Comparison of ENCODE assay signal across 19 cellular contexts in the genomic region with DNA sequence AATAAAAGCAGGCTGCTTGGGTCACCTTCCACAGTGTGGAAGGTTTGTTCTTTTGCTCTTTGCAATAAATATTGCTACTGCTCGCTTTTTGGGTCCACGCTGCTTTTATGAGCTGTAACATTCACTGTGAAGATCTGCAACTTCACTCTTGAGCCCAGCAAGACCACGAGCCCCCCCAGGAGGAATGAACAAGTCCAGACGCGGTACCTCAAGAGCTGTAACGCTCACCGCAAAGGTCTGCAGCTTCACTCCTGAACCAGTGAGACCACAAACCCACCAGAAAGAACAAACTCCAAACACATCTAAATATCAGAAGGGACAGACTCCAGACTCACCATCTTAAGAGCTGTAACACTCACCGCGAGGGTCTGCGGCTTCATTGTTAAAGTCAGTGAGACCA. TPM values are rescaled to one million over a fixed set of nuclear protein-coding genes. Genes with fewer than 3 reads are reported as not detected.
DNase-seq lines count a peak whose midpoint lies in the region; ATAC-seq, FAIRE-seq and TF ChIP-seq lines count a peak whose summit lies in the region.
"Had no signal": no experiment of that assay in that cellular context is flagged by ENCODE, and none has a peak within 500 bp of the region (broad histone marks: within the 10 kb centered on the region; RNA-seq: fewer than 3 reads in every experiment).

No MANE protein-coding gene starts in this region.

- peaks cover 18% of the 10 kb centered on the region for H3K9me3 Mint-ChIP-seq in WTC11
- H3K9me3 Mint-ChIP-seq in glutamatergic neuron (ENCODE audit: unreplicated experiment): peaks cover 11% of the 10 kb centered on the region
- no peaks in the 10 kb centered on the region for H3K9me3 Mint-ChIP-seq in natural killer cell treated with Interleukin-12 subunit alpha and Interleukin-12 subunit beta and Interleukin-15 and Interleukin-18, amount 100 ng/mL, for 72 hours
- H3K9me3 Mint-ChIP-seq in osteocyte (ENCODE audit: unreplicated experiment): no peaks in the 10 kb centered on the region
- H3K9me3 Mint-ChIP-seq: CD4-positive, alpha-beta T cell had no signal

- peak overlapping the region; percentile 85; the same call in 1 of the 2 replicates for H3K27ac Mint-ChIP-seq in WTC11
- H3K27ac Mint-ChIP-seq in glutamatergic neuron (ENCODE audit: unreplicated experiment): no peak overlapping the region
- no peak overlapping the region for H3K27ac Mint-ChIP-seq in natural killer cell treated with Interleukin-12 subunit alpha and Interleukin-12 subunit beta and Interleukin-15 and Interleukin-18, amount 100 ng/mL, for 72 hours
- H3K27ac Mint-ChIP-seq in osteocyte (ENCODE audit: unreplicated experiment): no peak overlapping the region
- H3K27ac Mint-ChIP-seq: CD4-positive, alpha-beta T cell; H9 had no signal

- H3K4me3 Mint-ChIP-seq in WTC11 (no peak overlapping the region), glutamatergic neuron (ENCODE audit: unreplicated experiment) (peak overlapping the region; percentile 15), osteocyte (ENCODE audit: unreplicated experiment) (no peak overlapping the region)
- H3K4me3 Mint-ChIP-seq in natural killer cell treated with Interleukin-12 subunit alpha and Interleukin-12 subunit beta and Interleukin-15 and Interleukin-18, amount 100 ng/mL, for 72 hours: peak overlapping the region; percentile 25

- H3K36me3 Mint-ChIP-seq in WTC11 (peaks cover 21% of the 10 kb centered on the region), glutamatergic neuron (ENCODE audit: unreplicated experiment) (peaks cover 5% of the 10 kb centered on the region), osteocyte (ENCODE audit: unreplicated experiment) (no peaks in the 10 kb centered on the region)
- no peaks in the 10 kb centered on the region for H3K36me3 Mint-ChIP-seq in natural killer cell treated with Interleukin-12 subunit alpha and Interleukin-12 subunit beta and Interleukin-15 and Interleukin-18, amount 100 ng/mL, for 72 hours

- H3K4me1 Mint-ChIP-seq in WTC11: peaks cover 10% of the 10 kb centered on the region; the same call in 1 of the 2 replicates
- H3K4me1 Mint-ChIP-seq in glutamatergic neuron (ENCODE audit: low read depth, unreplicated experiment): peaks cover 2% of the 10 kb centered on the region
- H3K4me1 Mint-ChIP-seq in natural killer cell treated with Interleukin-12 subunit alpha and Interleukin-12 subunit beta and Interleukin-15 and Interleukin-18, amount 100 ng/mL, for 72 hours (ENCODE audit: low read depth in 2 of 2): peaks cover 5 to 6% of the 10 kb centered on the region in 2 donors
- H3K4me1 Mint-ChIP-seq in osteocyte (ENCODE audit: unreplicated experiment): no peaks in the 10 kb centered on the region

- FAIRE-seq in D721Med (lab: Jason Lieb, UNC): no peak
- FAIRE-seq: A204.1, GM12878, GM19239, H1, HTR-8/SVneo had no signal

- POLR2A ChIA-PET in WTC11 (lab: Charles Lee): interaction anchor here (0.7 kb wide), 1 partner anchor 466 kb away, joined by 3 read pairs; no protein-coding TSS in a partner anchor

- CTCF ChIA-PET in WTC11 (lab: Charles Lee): interaction anchor here (1.9 to 2.5 kb wide), 3 partner anchors 31 to 122 kb away, joined by 7 to 14 read pairs (median 8); no protein-coding TSS in a partner anchor

- DNase-seq in WTC11 (ENCODE audit: low spot score): no peak
- no peak for DNase-seq in glutamatergic neuron
- DNase-seq in natural killer cell treated with Interleukin-12 subunit alpha and Interleukin-12 subunit beta and Interleukin-15 and Interleukin-18, amount 100 ng/mL, for 72 hours (ENCODE audit: low spot score): no peak
- DNase-seq in D721Med (ENCODE audit: insufficient read length, low spot score): no peak
- no peak for DNase-seq in occipital lobe (lab: John Stamatoyannopoulos, UW)
- DNase-seq in osteocyte (ENCODE audit: extremely low spot score, unreplicated experiment): no peak
- no peak for DNase-seq in NCI-H187 treated with DMSO at 0.1 percent for 48 hours (lab: John Stamatoyannopoulos, UW)
- DNase-seq: AML-193; CD4-positive, alpha-beta T cell; DMS79 treated with DMSO at 0.1 percent for 48 hours; EL; H9; IMR-90; KBM-7 had no signal

- TF ChIP-seq CTCF in WTC11 (IDR thresholded peaks at IDR 0.05) (no peak), glutamatergic neuron (IDR thresholded peaks at IDR 0.05; ENCODE audit: partially characterized antibody, unreplicated experiment) (no peak), D721Med (IDR thresholded peaks at IDR 0.05; ENCODE audit: insufficient read depth, missing control alignments) (no peak), osteocyte (IDR thresholded peaks at IDR 0.05) (no peak)

- no peak for ATAC-seq in WTC11
- no peak for ATAC-seq in natural killer cell treated with Interleukin-12 subunit alpha and Interleukin-12 subunit beta and Interleukin-15 and Interleukin-18, amount 100 ng/mL, for 72 hours

- H3K27me3 Mint-ChIP-seq in WTC11 (ENCODE audit: low read depth): no peaks in the 10 kb centered on the region
- peaks cover 1% of the 10 kb centered on the region for H3K27me3 Mint-ChIP-seq in glutamatergic neuron (ENCODE audit: unreplicated experiment)
- peaks cover 14 to 18% of the 10 kb centered on the region in 2 donors for H3K27me3 Mint-ChIP-seq in natural killer cell treated with Interleukin-12 subunit alpha and Interleukin-12 subunit beta and Interleukin-15 and Interleukin-18, amount 100 ng/mL, for 72 hours
- H3K27me3 Mint-ChIP-seq in osteocyte (ENCODE audit: unreplicated experiment): no peaks in the 10 kb centered on the region

TF ChIP-seq in WTC11, 78 proteins besides CTCF, POLR2A, EP300 and RAD21:
- TF ChIP-seq FOXP1 (CRISPR knock-in tag; IDR thresholded peaks at IDR 0.05; ENCODE audit: borderline replicate concordance) (no peak), PRRX2 (CRISPR knock-in tag; IDR thresholded peaks at IDR 0.05) (no peak), ATF1 (CRISPR knock-in tag; IDR thresholded peaks at IDR 0.05) (no peak), ZNF121 (CRISPR knock-in tag; IDR thresholded peaks at IDR 0.05) (no peak)
- TF ChIP-seq, protein P1, sequence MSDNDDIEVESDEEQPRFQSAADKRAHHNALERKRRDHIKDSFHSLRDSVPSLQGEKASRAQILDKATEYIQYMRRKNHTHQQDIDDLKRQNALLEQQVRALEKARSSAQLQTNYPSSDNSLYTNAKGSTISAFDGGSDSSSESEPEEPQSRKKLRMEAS (CRISPR knock-in tag; IDR thresholded peaks at IDR 0.05): no peak
- TF ChIP-seq, protein P2, sequence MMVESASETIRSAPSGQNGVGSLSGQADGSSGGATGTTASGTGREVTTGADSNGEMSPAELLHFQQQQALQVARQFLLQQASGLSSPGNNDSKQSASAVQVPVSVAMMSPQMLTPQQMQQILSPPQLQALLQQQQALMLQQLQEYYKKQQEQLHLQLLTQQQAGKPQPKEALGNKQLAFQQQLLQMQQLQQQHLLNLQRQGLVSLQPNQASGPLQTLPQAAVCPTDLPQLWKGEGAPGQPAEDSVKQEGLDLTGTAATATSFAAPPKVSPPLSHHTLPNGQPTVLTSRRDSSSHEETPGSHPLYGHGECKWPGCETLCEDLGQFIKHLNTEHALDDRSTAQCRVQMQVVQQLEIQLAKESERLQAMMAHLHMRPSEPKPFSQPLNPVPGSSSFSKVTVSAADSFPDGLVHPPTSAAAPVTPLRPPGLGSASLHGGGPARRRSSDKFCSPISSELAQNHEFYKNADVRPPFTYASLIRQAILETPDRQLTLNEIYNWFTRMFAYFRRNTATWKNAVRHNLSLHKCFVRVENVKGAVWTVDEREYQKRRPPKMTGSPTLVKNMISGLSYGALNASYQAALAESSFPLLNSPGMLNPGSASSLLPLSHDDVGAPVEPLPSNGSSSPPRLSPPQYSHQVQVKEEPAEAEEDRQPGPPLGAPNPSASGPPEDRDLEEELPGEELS (CRISPR knock-in tag; IDR thresholded peaks at IDR 0.05): no peak

RNA-seq across cellular contexts. Expression of a gene that starts 47.5 kb away (rescaled TPM):
- 0.11 to 0.22 TPM (median 0.11 TPM) in 3 replicates for total RNA-seq in WTC11 (2021)
- total RNA-seq in glutamatergic neuron (ENCODE audit: unreplicated experiment): not detected
- total RNA-seq in natural killer cell treated with Interleukin-12 subunit alpha and Interleukin-12 subunit beta and Interleukin-15 and Interleukin-18, amount 100 ng/mL, for 72 hours: 10 to 100 TPM; 12.1 to 40.9 TPM
- not detected for total RNA-seq in occipital lobe
- total RNA-seq in osteocyte: not detected in 2 replicates
- total RNA-seq: IMR-90 had no signal

Comparison
In these comparisons a context has a peak if more than half of its experiments do, and no peak if none do; other contexts are left out.
1. H3K4me3 Mint-ChIP-seq: peak in glutamatergic neuron (single experiment) and natural killer cell treated with Interleukin-12 subunit alpha and Interleukin-12 subunit beta and Interleukin-15 and Interleukin-18, amount 100 ng/mL, for 72 hours (single experiment); none in WTC11 (single experiment) and osteocyte (single experiment).
2. RNA of a gene that starts 47.5 kb away (total RNA-seq): 12.1 to 40.9 TPM in natural killer cell treated with Interleukin-12 subunit alpha and Interleukin-12 subunit beta and Interleukin-15 and Interleukin-18, amount 100 ng/mL, for 72 hours; 0.11 to 0.22 TPM in WTC11, not detected in glutamatergic neuron (single experiment), not detected in occipital lobe (single experiment) and not detected in osteocyte; every median in the first group is over 10 times any median in the second.